9 cellular contexts compared by ENCODE assay signal in genomic region chr19:52170304-52170703, GRCh38. TPM values are rescaled to one million over a fixed set of nuclear protein-coding genes. Genes with fewer than 3 reads are reported as not detected.
DNase-seq lines count a peak whose midpoint lies in the region; ATAC-seq and TF ChIP-seq lines count a peak whose summit lies in the region.
"Had no signal": no experiment of that assay in that cellular context is flagged by ENCODE, and none has a peak within 500 bp of the region (broad histone marks: within the 10 kb centered on the region; RNA-seq: fewer than 3 reads in every experiment).

No MANE protein-coding gene starts in this region.

- peak overlapping the region; percentile 80 for H3K27ac ChIP-seq in VCaP

- ATAC-seq in sciatic nerve: peak; percentile 14
- no peak for ATAC-seq in HG03159 (IDR thresholded peaks at IDR 0.05; ENCODE audit: unreplicated experiment)
- ATAC-seq in HG03457 (IDR thresholded peaks at IDR 0.05; ENCODE audit: unreplicated experiment): no peak
- ATAC-seq: HCT116 had no signal

- peaks cover 4% of the 10 kb centered on the region for H3K36me3 ChIP-seq in GM06990 (ENCODE audit: control insufficient read depth, insufficient read depth, low read length)

- TF ChIP-seq CTCF in GM06990 (IDR thresholded peaks at IDR 0.05; ENCODE audit: insufficient read depth, low read length, poor library complexity, severe bottlenecking) (no peak), VCaP (conservative IDR thresholded peaks at IDR 0.05) (no peak), foreskin fibroblast (IDR thresholded peaks at IDR 0.05; ENCODE audit: low read depth, low read length) (no peak)

- H3K4me3 ChIP-seq in GM06990 (replicated peaks; ENCODE audit: low read depth, low read length) (peak overlapping the region; percentile 80), foreskin fibroblast (ENCODE audit: low read depth in 1 of 2, low read length in 2 of 2) (peak overlapping the region; percentile 72 to 99)

- DNase-seq in GM06990 (ENCODE audit: extremely low read depth, insufficient read length) (no peak), foreskin fibroblast (peak in 1 of 2 donors; percentile 21), sciatic nerve (ENCODE audit: low spot score) (no peak), ecto neural progenitor cell (ENCODE audit: low spot score) (no peak), HPDE6-E6E7 (ENCODE audit: extremely low spot score) (no peak)

- no peaks in the 10 kb centered on the region for H3K27me3 ChIP-seq in GM06990 (replicated peaks; ENCODE audit: control insufficient read depth, insufficient read depth, low read length)

- intact Hi-C loops in sciatic nerve (cut with DNase I): no loop called here

RNA-seq across cellular contexts. Expression of gene ZNF836, which starts 1.1 kb away (rescaled TPM):
- 19.7 TPM for total RNA-seq in sciatic nerve

RNA-seq across cellular contexts. Expression of gene PPP2R1A, which starts 19.5 kb away (rescaled TPM):
- total RNA-seq in sciatic nerve: 139 TPM

RNA-seq across cellular contexts. Expression of gene ZNF616, which starts 30.6 kb away (rescaled TPM):
- 12.8 TPM for total RNA-seq in sciatic nerve
